In the genomic region with DNA sequence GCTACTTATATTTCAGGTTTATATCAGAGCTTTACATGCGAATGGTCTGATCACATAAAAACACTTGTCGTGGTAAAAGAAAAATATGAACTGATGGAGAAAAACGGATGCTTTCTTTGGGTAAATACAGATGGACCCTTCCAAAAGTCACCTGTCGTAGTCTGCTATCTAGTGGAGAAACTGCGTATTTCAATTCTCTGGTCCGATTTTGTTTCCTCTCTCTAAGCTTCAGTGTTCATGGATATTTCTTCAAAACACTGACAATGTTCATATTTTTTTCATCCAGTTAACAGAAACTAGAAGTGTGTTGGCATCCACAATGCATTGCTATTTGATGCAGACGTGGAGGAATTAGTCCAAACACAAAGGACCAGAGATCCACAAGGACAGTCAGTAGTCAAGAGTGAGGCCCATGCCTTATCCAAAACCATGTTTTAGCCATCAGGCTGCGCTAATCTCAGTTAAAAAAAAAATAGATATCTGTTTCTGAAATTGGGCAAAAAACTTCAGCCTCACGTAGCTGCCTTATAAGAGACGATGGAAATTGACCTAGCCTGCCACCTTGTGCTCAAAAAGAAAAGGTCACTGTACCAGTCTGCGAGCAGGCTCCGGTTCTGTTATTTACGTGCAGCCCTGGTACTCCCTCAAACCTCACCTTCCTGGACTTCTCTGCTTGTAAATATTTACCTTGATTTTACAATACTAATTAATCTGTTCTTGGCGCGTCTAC, we compare ENCODE assay signal across 8 cellular contexts. TPM values are rescaled to one million over a fixed set of nuclear protein-coding genes. Genes with fewer than 3 reads are reported as not detected.
DNase-seq lines count a peak whose midpoint lies in the region; ATAC-seq lines count a peak whose summit lies in the region.

No MANE protein-coding gene starts in this region.

- no peaks in the 10 kb centered on the region for H3K9me3 ChIP-seq in NT2/D1 (ENCODE audit: insufficient read depth, low read length)

- H3K27me3 ChIP-seq in NT2/D1 (ENCODE audit: insufficient read depth, insufficient read length) (no peaks in the 10 kb centered on the region), H7 (ENCODE audit: control insufficient read depth, insufficient read depth, low read length) (no peaks in the 10 kb centered on the region)

- H3K27me3 Mint-ChIP-seq in activated naive CD8-positive, alpha-beta T cell treated with anti-CD3 and anti-CD28 coated beads, Interleukin-2, amount 50 U/mL, for 24 hours: peaks cover 14% of the 10 kb centered on the region

- H3K27ac Mint-ChIP-seq in activated naive CD8-positive, alpha-beta T cell treated with anti-CD3 and anti-CD28 coated beads, Interleukin-2, amount 50 U/mL, for 24 hours: no peak overlapping the region

- peak overlapping the region; percentile 57 for H3K9ac ChIP-seq in NT2/D1 (ENCODE audit: insufficient read length, low read depth)

- H3K4me3 Mint-ChIP-seq in activated naive CD8-positive, alpha-beta T cell treated with anti-CD3 and anti-CD28 coated beads, Interleukin-2, amount 50 U/mL, for 24 hours: peak overlapping the region; percentile 30

- ATAC-seq in GM19372 (IDR thresholded peaks at IDR 0.05; ENCODE audit: low read depth, unreplicated experiment) (peak; percentile 92), HG03520 (IDR thresholded peaks at IDR 0.05; ENCODE audit: unreplicated experiment) (peak; percentile 86), left cardiac atrium (peak; percentile 82 to 86)
- ATAC-seq in activated naive CD8-positive, alpha-beta T cell treated with anti-CD3 and anti-CD28 coated beads, Interleukin-2, amount 50 U/mL, for 24 hours: peak; percentile 80

- H3K4me1 Mint-ChIP-seq in activated naive CD8-positive, alpha-beta T cell treated with anti-CD3 and anti-CD28 coated beads, Interleukin-2, amount 50 U/mL, for 24 hours: peaks cover 7% of the 10 kb centered on the region

- H3K36me3 Mint-ChIP-seq in activated naive CD8-positive, alpha-beta T cell treated with anti-CD3 and anti-CD28 coated beads, Interleukin-2, amount 50 U/mL, for 24 hours (ENCODE audit: low read depth): no peaks in the 10 kb centered on the region

- no peaks in the 10 kb centered on the region for H3K9me3 Mint-ChIP-seq in activated naive CD8-positive, alpha-beta T cell treated with anti-CD3 and anti-CD28 coated beads, Interleukin-2, amount 50 U/mL, for 24 hours

- peak; percentile 44 for DNase-seq in Caki2 (ENCODE audit: low read depth)
- no peak for DNase-seq in NT2/D1 (ENCODE audit: low read depth, low spot score)
- DNase-seq in activated naive CD8-positive, alpha-beta T cell treated with anti-CD3 and anti-CD28 coated beads, Interleukin-2, amount 50 U/mL, for 24 hours: peak; percentile 22
- peak; percentile 39 for DNase-seq in left cardiac atrium
- DNase-seq in posterior cingulate gyrus: peak in 7 of 10 donors; percentile 37 to 91 (median 60)
- no peak for DNase-seq in H7

- H3K4me1 ChIP-seq in NT2/D1 (ENCODE audit: insufficient read depth, insufficient read length): no peaks in the 10 kb centered on the region

- H3K4me3 ChIP-seq in NT2/D1 (ENCODE audit: insufficient read length, low read depth): no peak overlapping the region
- H3K4me3 ChIP-seq in H7 (ENCODE audit: insufficient read depth, low read depth, low read length): no peak overlapping the region

- in situ Hi-C loops in Caki2 (cut with HindIII; ENCODE audit: low pct_unique_long_range_greater_than_20kb, low sequenced_read_pairs): no loop called here

- intact Hi-C loops in left cardiac atrium (cut with DNase I) (loop anchor here (2.0 to 10.0 kb wide), 5 partner anchors 166 to 474 kb away; no protein-coding TSS in a partner anchor), posterior cingulate gyrus (cut with DNase I) (loop anchor here (1.0 to 10.0 kb wide), 2 partner anchors 169 to 464 kb away; no protein-coding TSS in a partner anchor)

- H3K36me3 ChIP-seq in NT2/D1 (ENCODE audit: insufficient read depth, insufficient read length, low read length): no peaks in the 10 kb centered on the region
- H3K36me3 ChIP-seq in H7 (replicated peaks; ENCODE audit: control insufficient read depth, insufficient read depth, low read length): no peaks in the 10 kb centered on the region

RNA-seq across cellular contexts. Expression of a gene that starts 16.0 kb away (rescaled TPM):
- total RNA-seq in Caki2 (2014; rRNA removed; shearing (Covaris generic); ENCODE audit: low replicate concordance): not detected in 2 replicates
- total RNA-seq in left cardiac atrium: not detected
- not detected in 2 replicates for total RNA-seq in H7 (2014; rRNA removed; shearing (Covaris generic))

RNA-seq across cellular contexts. Expression of a gene that starts 49.4 kb away (rescaled TPM):
- not detected in 2 replicates for total RNA-seq in Caki2 (2014; rRNA removed; shearing (Covaris generic); ENCODE audit: low replicate concordance)
- not detected for total RNA-seq in left cardiac atrium
- not detected in 2 replicates for total RNA-seq in H7 (2014; rRNA removed; shearing (Covaris generic))

Comparison
In these comparisons a context has a peak if more than half of its experiments do, and no peak if none do; other contexts are left out.
1. DNase-seq: peak in Caki2 (single experiment), activated naive CD8-positive, alpha-beta T cell treated with anti-CD3 and anti-CD28 coated beads, Interleukin-2, amount 50 U/mL, for 24 hours (single experiment), left cardiac atrium (single experiment) and posterior cingulate gyrus (7 of 10); none in NT2/D1 (single experiment) and H7 (single experiment).
2. Peak in every context shown above with its lines, with median percentiles within 50 percentile points of each other: ATAC-seq.